In the genomic region with DNA sequence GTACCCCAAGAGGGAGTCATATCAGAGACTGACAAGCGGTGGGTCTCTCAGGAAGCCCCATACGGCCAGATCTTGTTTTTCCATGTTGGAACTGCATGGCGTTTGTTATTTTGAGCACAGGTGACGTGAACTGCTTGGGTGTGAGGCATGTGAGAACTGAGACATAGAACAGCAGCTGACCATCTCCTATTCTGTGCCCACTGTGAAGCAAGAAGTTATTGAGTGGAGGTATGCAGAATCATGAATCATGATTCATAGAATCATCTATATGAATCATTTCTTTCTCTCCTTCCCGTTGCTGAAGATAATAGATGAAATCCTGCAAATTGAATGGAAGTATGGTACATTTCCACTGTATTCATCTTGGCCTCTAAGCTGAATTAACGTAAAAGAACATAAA, we compare ENCODE assay signal across 20 cellular contexts. TPM values are rescaled to one million over a fixed set of nuclear protein-coding genes. Genes with fewer than 3 reads are reported as not detected.
A peak's percentile ranks its signal among the peaks of the same experiment; 100 is the strongest.
DNase-seq lines count a peak whose midpoint lies in the region; ATAC-seq, FAIRE-seq and TF ChIP-seq lines count a peak whose summit lies in the region.
"Had no signal": no experiment of that assay in that cellular context is flagged by ENCODE, and none has a peak within 500 bp of the region (broad histone marks: within the 10 kb centered on the region; RNA-seq: fewer than 3 reads in every experiment).

No MANE protein-coding gene starts in this region.

- intact Hi-C loops in left ventricle myocardium superior (cut with micrococcal nuclease), result no loop called here
- intact Hi-C loops in left cardiac atrium (cut with DNase I), result no loop called here
- intact Hi-C loops in naive thymus-derived CD4-positive, alpha-beta T cell (cut with micrococcal nuclease), result loop anchor here (10.0 kb wide), 7 partner anchors 338 to 1968 kb away; partner anchors contain the start of genes DNAJB11 (in 2 of the 2), C3orf70 (in 1 of the 2), EIF4A2 (in 1 of the 2) and KLHL24 (in 1 of the 2)

- peaks cover 18 to 32% (median 24%) of the 10 kb centered on the region in 5 donors for H3K36me3 Mint-ChIP-seq in naive thymus-derived CD4-positive, alpha-beta T cell

- H3K36me3 ChIP-seq in bronchial epithelial cell (ENCODE audit: control insufficient read depth, insufficient read depth, low read length), result peaks cover 2% of the 10 kb centered on the region
- peaks cover 0 to 5% (median 0%) of the 10 kb centered on the region in 3 experiments for H3K36me3 ChIP-seq in naive thymus-derived CD4-positive, alpha-beta T cell (ENCODE audit: control insufficient read depth in 2 of 3, insufficient read depth in 3 of 3, low read length in 3 of 3)

- no peak overlapping the region for H3K4me3 ChIP-seq in bronchial epithelial cell (ENCODE audit: low read depth, low read length)
- H3K4me3 ChIP-seq in naive thymus-derived CD4-positive, alpha-beta T cell (ENCODE audit: low read length), result no peak overlapping the region

- ATAC-seq in left ventricle myocardium superior (peak; percentile 59), left cardiac atrium (no peak), HG03342 (IDR thresholded peaks at IDR 0.05; ENCODE audit: unreplicated experiment) (no peak)
- ATAC-seq in naive thymus-derived CD4-positive, alpha-beta T cell, result no peak
- ATAC-seq: Panc1, Right ventricle myocardium inferior had no signal

- no peaks in the 10 kb centered on the region for H3K27me3 ChIP-seq in bronchial epithelial cell (ENCODE audit: control insufficient read depth, insufficient read depth, low read length)
- no peaks in the 10 kb centered on the region for H3K27me3 ChIP-seq in naive thymus-derived CD4-positive, alpha-beta T cell (ENCODE audit: control insufficient read depth in 2 of 2, insufficient read depth in 2 of 2, low read length in 2 of 2)

- peaks cover 0 to 5% (median 0%) of the 10 kb centered on the region in 11 donors for H3K9me3 Mint-ChIP-seq in naive thymus-derived CD4-positive, alpha-beta T cell

- peaks cover 0 to 3% (median 0%) of the 10 kb centered on the region in 5 donors for H3K27me3 Mint-ChIP-seq in naive thymus-derived CD4-positive, alpha-beta T cell

- H3K4me1 Mint-ChIP-seq in naive thymus-derived CD4-positive, alpha-beta T cell, result peaks cover 37 to 87% (median 68%) of the 10 kb centered on the region in 7 donors

- H3K27ac ChIP-seq in naive thymus-derived CD4-positive, alpha-beta T cell (ENCODE audit: low read depth, low read length), result no peak overlapping the region

- H3K4me1 ChIP-seq in naive thymus-derived CD4-positive, alpha-beta T cell (ENCODE audit: control insufficient read depth in 2 of 2, insufficient read depth in 2 of 2, low read length in 2 of 2), result peaks cover 11 to 43% of the 10 kb centered on the region in 2 donors

- DNase-seq in left ventricle myocardium superior, result no peak
- no peak for DNase-seq in left cardiac atrium
- DNase-seq in bronchial epithelial cell (ENCODE audit: low read depth), result peak; percentile 59
- DNase-seq in naive thymus-derived CD4-positive, alpha-beta T cell, result no peak
- DNase-seq in retina, result no peak
- no peak for DNase-seq in nucleus accumbens (lab: John Stamatoyannopoulos, UW)
- DNase-seq: AML-193; Calu3; CD4-positive, CD25-positive, alpha-beta regulatory T cell; DMS79; NCI-H1048; NCI-H2107; NCI-H446; NCI-H748 treated with DMSO at 0.1 percent for 48 hours had no signal

- POLR2A ChIA-PET in naive thymus-derived CD4-positive, alpha-beta T cell (lab: Charles Lee), result interaction anchor here (0.6 kb wide), 1 partner anchor 30 kb away, joined by 3 read pairs; no protein-coding TSS in a partner anchor

- no peak for FAIRE-seq in bronchial epithelial cell (lab: Jason Lieb, UNC)
- FAIRE-seq: G401.6, GM19239, HTR-8/SVneo had no signal

- CTCF ChIA-PET in naive thymus-derived CD4-positive, alpha-beta T cell (lab: Charles Lee), result interaction anchor here (0.6 to 1.5 kb wide), 5 partner anchors 9 to 33 kb away, joined by 3 to 4 read pairs (median 3); no protein-coding TSS in a partner anchor

- TF ChIP-seq CTCF in bronchial epithelial cell (IDR thresholded peaks at IDR 0.05; ENCODE audit: insufficient read depth, low read length, severe bottlenecking), result no peak

- H3K9me3 ChIP-seq in naive thymus-derived CD4-positive, alpha-beta T cell (ENCODE audit: control insufficient read depth in 2 of 3, low read length in 3 of 3), result no peaks in the 10 kb centered on the region

- H3K27ac Mint-ChIP-seq in naive thymus-derived CD4-positive, alpha-beta T cell, result peak overlapping the region in 8 of 9 donors; percentile 35 to 91 (median 78)

- peak overlapping the region in 4 of 10 donors; percentile 3 to 65 (median 38) for H3K4me3 Mint-ChIP-seq in naive thymus-derived CD4-positive, alpha-beta T cell

RNA-seq across cellular contexts. Expression of gene VPS8, which starts 4.7 kb away (rescaled TPM):
- 60.1 TPM for total RNA-seq in left ventricle myocardium superior
- 10 to 100 TPM; 26.2 to 29.1 TPM for total RNA-seq in left cardiac atrium
- 56.9 and 64.9 TPM in 2 replicates for total RNA-seq in bronchial epithelial cell
- total RNA-seq in naive thymus-derived CD4-positive, alpha-beta T cell, result 100 to 1,000 TPM in 3 of 5 experiments, 10 to 100 TPM in 2; 77.9 to 119 (median 106) TPM
- 10 to 100 TPM; 31.8 to 44.3 TPM for polyA plus RNA-seq in naive thymus-derived CD4-positive, alpha-beta T cell

Comparison
In these comparisons a context has a peak if more than half of its experiments do, and no peak if none do; other contexts are left out.
1. intact Hi-C loops: an anchor here in naive thymus-derived CD4-positive, alpha-beta T cell (10.0 kb wide); none called in left ventricle myocardium superior and left cardiac atrium.